In the genomic region with DNA sequence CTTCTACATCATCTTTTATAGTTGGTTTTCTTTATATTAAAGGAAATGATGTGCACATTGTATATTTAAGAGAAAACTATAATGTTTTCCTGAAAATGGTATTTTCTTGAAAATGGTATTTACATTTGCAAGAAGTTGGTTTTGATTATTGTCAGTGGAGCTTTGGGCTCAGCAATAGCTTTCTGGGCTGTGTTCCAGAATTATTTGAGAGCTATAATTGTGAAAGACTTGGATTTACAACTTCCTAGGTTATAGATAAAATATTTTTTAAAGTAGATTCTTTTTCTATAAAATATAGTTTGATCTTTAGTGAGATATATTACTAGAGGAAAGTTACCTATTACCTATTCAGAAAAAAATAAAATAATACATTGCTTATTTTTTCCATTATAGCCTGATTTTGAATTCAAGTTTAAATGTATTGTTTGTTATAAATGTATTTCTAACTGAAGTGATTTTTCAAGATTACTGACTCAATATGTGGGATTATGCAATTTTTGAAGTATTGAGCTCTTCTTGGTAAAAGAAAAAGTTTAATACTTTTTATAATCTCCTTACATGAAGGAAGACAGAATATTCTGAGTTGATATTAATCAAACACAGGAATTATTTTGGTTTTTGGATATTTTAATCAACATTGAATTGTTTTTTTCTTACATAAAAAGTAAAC, we compare ENCODE assay signal across 21 cellular contexts. TPM values are rescaled to one million over a fixed set of nuclear protein-coding genes. Genes with fewer than 3 reads are reported as not detected.
DNase-seq lines count a peak whose midpoint lies in the region; ATAC-seq, FAIRE-seq and TF ChIP-seq lines count a peak whose summit lies in the region.
"Had no signal": no experiment of that assay in that cellular context is flagged by ENCODE, and none has a peak within 500 bp of the region (broad histone marks: within the 10 kb centered on the region; RNA-seq: fewer than 3 reads in every experiment).

No MANE protein-coding gene starts in this region.

- in situ Hi-C loops in HepG2 (cut with HindIII; ENCODE audit: extremely low pct_ligation_motif_present, low pct_unique_long_range_greater_than_20kb): no loop called here

- no peak for FAIRE-seq in HepG2 (lab: Jason Lieb, UNC)
- FAIRE-seq in colon (lab: Jason Lieb, UNC): peak; percentile 58
- FAIRE-seq in islet of Langerhans (lab: Jason Lieb, UNC): peak; percentile 81

- intact Hi-C loops in right lobe of liver (cut with DNase I): no loop called here
- intact Hi-C loops in HepG2 (cut with micrococcal nuclease; ENCODE audit: unreplicated experiment): no loop called here

- no peak for DNase-seq in right lobe of liver
- DNase-seq in HepG2 (ENCODE audit: low spot score): no peak
- DNase-seq in stimulated activated naive CD4-positive, alpha-beta T cell (lab: John Stamatoyannopoulos, UW): no peak
- no peak for DNase-seq in SIG-M5 (lab: John Stamatoyannopoulos, UW)
- DNase-seq: activated CD4-positive, alpha-beta T cell treated with anti-CD3 and anti-CD28 coated beads, Interleukin-2, amount 50 U/mL, for 1 hour; activated naive CD4-positive, alpha-beta T cell treated with Interleukin-2 at 50 U/mL for 16 hours; aorta; effector CD8-positive, alpha-beta T cell; hippocampal formation; KG1; mesendoderm; naive thymus-derived CD8-positive, alpha-beta T cell; NCI-H2081 treated with DMSO at 0.1 percent for 48 hours; NCI-H524; Right ventricle myocardium superior; stimulated activated CD4-positive, alpha-beta T cell treated with anti-CD3 and anti-CD28 coated beads, Interleukin-2, amount 100 ng/mL, for 48 hours had no signal

- H3K79me2 ChIP-seq in HepG2 (ENCODE audit: insufficient read depth, low read length): peaks cover 2% of the 10 kb centered on the region

- POLR2A ChIA-PET in HepG2 (lab: Yijun Ruan, JAX): no interaction called here

- no peak overlapping the region for H3K9ac ChIP-seq in HepG2 (ENCODE audit: insufficient read depth, low read depth, low read length)
- H3K9ac ChIP-seq: parathyroid adenoma had no signal

- H3K9me3 ChIP-seq in right lobe of liver: no peaks in the 10 kb centered on the region
- no peaks in the 10 kb centered on the region for H3K9me3 ChIP-seq in HepG2 (ENCODE audit: low read length)

- no peak overlapping the region for H2AFZ ChIP-seq in HepG2 (ENCODE audit: low read length)
- H2AFZ ChIP-seq: parathyroid adenoma had no signal

- no TSS peak for BruUV-seq in HepG2 (replicated peaks; lab: Mats Ljungman, UMichigan)

- ATAC-seq in right lobe of liver: peak in 3 of 4 donors; percentile 51 to 60 (median 55)
- no peak for ATAC-seq in HepG2
- no peak for ATAC-seq in HG02610 (IDR thresholded peaks at IDR 0.05; ENCODE audit: unreplicated experiment)
- no peak for ATAC-seq in GM21526 (IDR thresholded peaks at IDR 0.05; ENCODE audit: low FRiP score, unreplicated experiment)
- ATAC-seq: naive thymus-derived CD8-positive, alpha-beta T cell had no signal

- TF ChIP-seq POLR2A in right lobe of liver (IDR thresholded peaks at IDR 0.05): no peak
- no peak for TF ChIP-seq POLR2A in HepG2 (IDR thresholded peaks at IDR 0.05; ENCODE audit: insufficient read depth in 1 of 2, low read depth in 2 of 2, low read length in 2 of 2)

- H3K4me1 ChIP-seq in right lobe of liver (peaks cover 0 to 26% (median 8%) of the 10 kb centered on the region in 4 donors), HepG2 (ENCODE audit: insufficient read depth, low read length) (peaks cover 5% of the 10 kb centered on the region; the same call in 1 of the 2 replicates)
- H3K4me1 ChIP-seq: parathyroid adenoma had no signal

- H3K4me3 ChIP-seq in right lobe of liver (no peak overlapping the region), HepG2 (replicated peaks in 1 of 3; ENCODE audit: insufficient read depth in 1 of 3, low read depth in 2 of 3, low read length in 3 of 3) (no peak overlapping the region)

- H3K36me3 ChIP-seq in right lobe of liver (no peaks in the 10 kb centered on the region), HepG2 (replicated peaks in 1 of 2; ENCODE audit: control insufficient read depth in 1 of 2, insufficient read depth in 2 of 2, low read length in 2 of 2) (no peaks in the 10 kb centered on the region)

- no peaks in the 10 kb centered on the region for H4K20me1 ChIP-seq in HepG2 (ENCODE audit: insufficient read depth, low read length)

- TF ChIP-seq EP300 in HepG2 (IDR thresholded peaks at IDR 0.05; ENCODE audit: low read depth in 2 of 2, low read length in 2 of 2) (no peak), HepG2 (CRISPR knock-in tag; IDR thresholded peaks at IDR 0.05; ENCODE audit: borderline replicate concordance) (no peak)

- CTCF ChIA-PET in HepG2 (lab: Yijun Ruan, JAX; ENCODE audit: low intra/inter-chr PET ratio, low total read pairs): no interaction called here

- H3K27ac ChIP-seq in right lobe of liver: no peak overlapping the region
- H3K27ac ChIP-seq in HepG2 (ENCODE audit: extremely low read length, insufficient read depth, low read length): no peak overlapping the region
- H3K27ac ChIP-seq: parathyroid adenoma had no signal

- no peak for TF ChIP-seq CTCF in right lobe of liver (IDR thresholded peaks at IDR 0.05)
- TF ChIP-seq CTCF in HepG2 (CRISPR knock-in tag; IDR thresholded peaks at IDR 0.05): no peak

- H3K27me3 ChIP-seq in right lobe of liver (no peaks in the 10 kb centered on the region), HepG2 (ENCODE audit: control insufficient read depth in 1 of 2, insufficient read depth in 2 of 2, low read length in 2 of 2) (no peaks in the 10 kb centered on the region)

- TF ChIP-seq RAD21 in HepG2 (CRISPR knock-in tag; IDR thresholded peaks at IDR 0.05): no peak

- no peak overlapping the region for H3K4me2 ChIP-seq in HepG2 (ENCODE audit: low read depth, low read length)

TF ChIP-seq in HepG2, 621 proteins besides CTCF, POLR2A, EP300 and RAD21 (continues in another document):
- TF ChIP-seq MXI1 (IDR thresholded peaks at IDR 0.05; ENCODE audit: borderline replicate concordance, low read depth, low read length): no peak
- TF ChIP-seq ZNF652 (CRISPR knock-in tag; IDR thresholded peaks at IDR 0.05; ENCODE audit: borderline replicate concordance, low read depth): no peak
- TF ChIP-seq MTF1 (CRISPR knock-in tag; IDR thresholded peaks at IDR 0.05): no peak
- no peak for TF ChIP-seq NR1H2 (CRISPR knock-in tag; IDR thresholded peaks at IDR 0.05; ENCODE audit: borderline replicate concordance, low read depth)
- TF ChIP-seq KLF13 (CRISPR knock-in tag; IDR thresholded peaks at IDR 0.05): no peak
- TF ChIP-seq ZNF672 (CRISPR knock-in tag; IDR thresholded peaks at IDR 0.05): no peak
- TF ChIP-seq TRIM24 (CRISPR knock-in tag; IDR thresholded peaks at IDR 0.05): no peak
- TF ChIP-seq ZNF510 (CRISPR knock-in tag; IDR thresholded peaks at IDR 0.05; ENCODE audit: low read depth): no peak
- no peak for TF ChIP-seq NFIC (IDR thresholded peaks at IDR 0.05; ENCODE audit: low read length)
- no peak for TF ChIP-seq SRY (CRISPR knock-in tag; IDR thresholded peaks at IDR 0.05)
- no peak for TF ChIP-seq ZNF770 (CRISPR knock-in tag; IDR thresholded peaks at IDR 0.05)
- TF ChIP-seq MEF2D (CRISPR knock-in tag; IDR thresholded peaks at IDR 0.05): no peak

RNA-seq across cellular contexts. Expression of gene GNAI1, which starts 20.2 kb away (rescaled TPM):
- total RNA-seq in right lobe of liver (10 to 100 TPM; 10.9 to 21.5 (median 16.5) TPM), HepG2 (2016; rRNA removed; fragmentation: Illumina TruSeq; extraction: Trizol) (5.7 and 8.8 TPM in 2 replicates)
- total RNA-seq in HepG2 (2016; cell fraction: cytosol; rRNA removed; fragmentation: Illumina TruSeq; extraction: Trizol; ENCODE audit: low read depth): 1.9 and 2.0 TPM in 2 replicates
- 5.8 and 7.5 TPM in 2 replicates for total RNA-seq in HepG2 (2016; cell fraction: insoluble cytoplasmic fraction; rRNA removed; fragmentation: Illumina TruSeq; extraction: Trizol)
- 2.5 and 2.9 TPM in 2 replicates for total RNA-seq in HepG2 (2016; cell fraction: membrane; rRNA removed; fragmentation: Illumina TruSeq; extraction: Trizol)
- total RNA-seq in HepG2 (2016; cell fraction: nucleus; rRNA removed; fragmentation: Illumina TruSeq; extraction: Trizol): 5.6 and 7.8 TPM in 2 replicates
- 2.5 and 3.5 TPM in 2 replicates for polyA plus RNA-seq in HepG2 (2011; rRNA removed)
- polyA plus RNA-seq in HepG2 (2011; cell fraction: cytosol; rRNA removed): 1.5 and 1.8 TPM in 2 replicates
- polyA plus RNA-seq in HepG2 (2011; cell fraction: nucleus; rRNA removed): 0.95 and 1.2 TPM in 2 replicates
- 3.1 and 4.0 TPM in 2 replicates for polyA plus RNA-seq in HepG2 (2012)
- polyA plus RNA-seq in HepG2 (2016; cell fraction: cytosol; fragmentation: Illumina TruSeq; extraction: Trizol; ENCODE audit: low read depth): 0.59 and 0.60 TPM in 2 replicates
- 5.0 and 6.6 TPM in 2 replicates for polyA plus RNA-seq in HepG2 (2016; cell fraction: insoluble cytoplasmic fraction; fragmentation: Illumina TruSeq; extraction: Trizol; ENCODE audit: low read depth)
- 0.89 and 1.1 TPM in 2 replicates for polyA plus RNA-seq in HepG2 (2016; cell fraction: membrane; fragmentation: Illumina TruSeq; extraction: Trizol; ENCODE audit: low read depth)
- polyA plus RNA-seq in HepG2 (2016; cell fraction: nucleus; fragmentation: Illumina TruSeq; extraction: Trizol; ENCODE audit: insufficient read depth, low read depth): 6.3 and 6.8 TPM in 2 replicates
- 1.9 and 8.5 TPM in 2 replicates for polyA minus RNA-seq in HepG2 (2011; rRNA and poly(A)+ RNA removed; ENCODE audit: low replicate concordance)
- 2.9 and 4.9 TPM in 2 replicates for polyA minus RNA-seq in HepG2 (2011; cell fraction: cytosol; rRNA and poly(A)+ RNA removed)
- polyA minus RNA-seq in HepG2 (2011; cell fraction: nucleus; rRNA and poly(A)+ RNA removed): 8.8 and 10.6 TPM in 2 replicates

Comparison
In these comparisons a context has a peak if more than half of its experiments do, and no peak if none do; other contexts are left out.
1. ATAC-seq: peak in right lobe of liver (3 of 4); none in HepG2 (single experiment), HG02610 (single experiment) and GM21526 (single experiment).